In the genomic region with DNA sequence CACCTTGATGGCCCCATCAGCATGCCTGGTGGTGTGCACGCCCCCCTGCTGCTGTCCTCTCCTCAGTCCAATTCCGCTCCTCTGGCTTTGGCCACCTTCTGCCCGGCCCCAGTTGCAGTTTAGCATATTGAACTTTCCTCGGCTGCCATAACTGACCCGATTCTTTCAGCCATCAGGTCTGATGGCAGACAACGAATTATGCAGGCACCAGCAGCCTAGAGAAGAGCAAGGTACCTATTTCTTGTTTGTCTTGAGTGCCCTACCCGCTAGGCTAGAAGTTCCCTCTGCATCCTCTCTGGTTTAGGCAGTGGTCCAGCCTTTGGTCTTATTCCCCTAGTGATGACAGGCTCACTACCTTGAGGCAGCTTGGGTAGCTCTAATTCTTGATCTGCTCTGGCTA, we compare ENCODE assay signal across 24 cellular contexts.
"Had no signal": no experiment of that assay in that cellular context is flagged by ENCODE, and none has a peak within 500 bp of the region (broad histone marks: within the 10 kb centered on the region; RNA-seq: fewer than 3 reads in every experiment).

No MANE protein-coding gene starts in this region.

- H3K9me3 Mint-ChIP-seq: activated naive CD4-positive, alpha-beta T cell treated with anti-CD3 and anti-CD28 coated beads for 36 hours; activated naive CD8-positive, alpha-beta T cell treated with anti-CD3 and anti-CD28 coated beads, Interleukin-2, amount 10 ng/mL, durations not matched to agents 7 days and 5 days; effector memory CD8-positive, alpha-beta T cell; T-helper 2 cell treated with Interferon-gamma antibody and Interleukin-4, amounts not matched to agents 5 μg/mL and 100 μg/mL, for 36 hours had no signal

- H3K9me3 ChIP-seq: ascending aorta, gastroesophageal sphincter, spleen, testis, transverse colon had no signal

- H3K4me1 Mint-ChIP-seq: activated CD4-positive, alpha-beta T cell treated with anti-CD3 and anti-CD28 coated beads for 36 hours; activated naive CD8-positive, alpha-beta T cell treated with anti-CD3 and anti-CD28 coated beads, Interleukin-2, amount 10 ng/mL, durations not matched to agents 7 days and 5 days; naive B cell had no signal

- H3K27me3 ChIP-seq: ascending aorta, brain microvascular endothelial cell, gastroesophageal sphincter, testis, transverse colon had no signal

- H3K27ac ChIP-seq: brain microvascular endothelial cell, gastroesophageal sphincter, testis, transverse colon had no signal

- H3K36me3 Mint-ChIP-seq: activated naive CD8-positive, alpha-beta T cell treated with anti-CD3 and anti-CD28 coated beads, Interleukin-2, amount 10 ng/mL, durations not matched to agents 7 days and 5 days; naive B cell had no signal

- H3K27ac Mint-ChIP-seq: activated CD4-positive, alpha-beta T cell treated with anti-CD3 and anti-CD28 coated beads for 36 hours; activated naive CD4-positive, alpha-beta T cell treated with anti-CD3 and anti-CD28 coated beads for 36 hours; activated naive CD8-positive, alpha-beta T cell treated with anti-CD3 and anti-CD28 coated beads, Interleukin-2, amount 10 ng/mL, durations not matched to agents 7 days and 5 days; effector memory CD8-positive, alpha-beta T cell; naive B cell; T-helper 2 cell treated with Interferon-gamma antibody and Interleukin-4, amounts not matched to agents 5 μg/mL and 100 μg/mL, for 36 hours had no signal

- H3K4me3 Mint-ChIP-seq: activated CD4-positive, alpha-beta T cell treated with anti-CD3 and anti-CD28 coated beads for 36 hours; activated naive CD4-positive, alpha-beta T cell treated with anti-CD3 and anti-CD28 coated beads for 36 hours; activated naive CD8-positive, alpha-beta T cell treated with anti-CD3 and anti-CD28 coated beads, Interleukin-2, amount 10 ng/mL, durations not matched to agents 7 days and 5 days; effector memory CD8-positive, alpha-beta T cell; naive B cell; T-helper 2 cell treated with Interferon-gamma antibody and Interleukin-4, amounts not matched to agents 5 μg/mL and 100 μg/mL, for 36 hours had no signal

- H3K27me3 Mint-ChIP-seq: activated CD4-positive, alpha-beta T cell treated with anti-CD3 and anti-CD28 coated beads for 36 hours; activated naive CD8-positive, alpha-beta T cell treated with anti-CD3 and anti-CD28 coated beads, Interleukin-2, amount 10 ng/mL, durations not matched to agents 7 days and 5 days had no signal

- ATAC-seq: activated CD4-positive, alpha-beta T cell treated with anti-CD3 and anti-CD28 coated beads for 36 hours; effector memory CD8-positive, alpha-beta T cell; gastroesophageal sphincter; left colon; right cardiac atrium; stimulated activated naive CD8-positive, alpha-beta T cell treated with anti-CD3 and anti-CD28 coated beads, Interleukin-15, Interleukin-2, amounts not matched to agents 100 U/mL and 50 U/mL, for 24 hours had no signal

- DNase-seq: activated CD4-positive, alpha-beta T cell treated with anti-CD3 and anti-CD28 coated beads for 36 hours; activated CD4-positive, CD25-positive, alpha-beta regulatory T cell; activated effector memory CD4-positive, alpha-beta T cell treated with anti-CD3 and anti-CD28 coated beads, Interleukin-2, amount 50 U/mL, for 16 hours; activated naive CD4-positive, alpha-beta T cell treated with anti-CD3 and anti-CD28 coated beads for 36 hours; activated naive CD8-positive, alpha-beta T cell treated with anti-CD3 and anti-CD28 coated beads, Interleukin-2, amount 10 ng/mL, durations not matched to agents 7 days and 5 days; brain microvascular endothelial cell; caudate nucleus; cortex of kidney; effector memory CD8-positive, alpha-beta T cell; erythroblast; hippocampal formation; kidney; left colon; mammary epithelial cell; naive B cell; spleen; stimulated activated naive CD8-positive, alpha-beta T cell treated with anti-CD3 and anti-CD28 coated beads, Interleukin-15, Interleukin-2, amounts not matched to agents 100 U/mL and 50 U/mL, for 24 hours; T-helper 1 cell; testis; transverse colon had no signal

- H3K4me3 ChIP-seq: ascending aorta, gastroesophageal sphincter, spleen, testis, transverse colon had no signal
